Comparison of ENCODE assay signal across 13 cellular contexts in genomic region chr1:9912264-9912936, GRCh38. TPM values are rescaled to one million over a fixed set of nuclear protein-coding genes. Genes with fewer than 3 reads are reported as not detected.
A peak's percentile ranks its signal among the peaks of the same experiment; 100 is the strongest.
DNase-seq lines count a peak whose midpoint lies in the region; ATAC-seq and TF ChIP-seq lines count a peak whose summit lies in the region.
"Had no signal": no experiment of that assay in that cellular context is flagged by ENCODE, and none has a peak within 500 bp of the region (broad histone marks: within the 10 kb centered on the region; RNA-seq: fewer than 3 reads in every experiment).

No MANE protein-coding gene starts in this region.

- no peak overlapping the region for H3K4me3 ChIP-seq in CD8-positive, alpha-beta memory T cell (ENCODE audit: low read length)
- no peak overlapping the region for H3K4me3 ChIP-seq in sigmoid colon
- H3K4me3 ChIP-seq: smooth muscle cell, tibial nerve had no signal

- no peak for DNase-seq in CD8-positive, alpha-beta memory T cell
- DNase-seq in HuH-7 (ENCODE audit: low spot score) (peak; percentile 36), iPS-NIHi7 (ENCODE audit: extremely low spot score) (no peak), sigmoid colon (no peak)
- no peak for DNase-seq in natural killer cell treated with Interleukin-12 subunit alpha and Interleukin-12 subunit beta and Interleukin-15 and Interleukin-18, amount 100 ng/mL, for 72 hours (ENCODE audit: low spot score)
- no peak for DNase-seq in NK-92 treated with Interleukin-12 subunit alpha and Interleukin-12 subunit beta, amount 100 ng/mL, for 24 hours (lab: John Stamatoyannopoulos, UW)
- DNase-seq: activated gamma-delta T cell treated with Interleukin-2 at 50 U/mL for 16 hours, NCI-H1105 treated with DMSO at 0.1 percent for 48 hours, SHP77 had no signal

- POLR2A ChIA-PET in CD8-positive, alpha-beta memory T cell (lab: Charles Lee), result no interaction called here

- TF ChIP-seq POLR2A in sigmoid colon (IDR thresholded peaks at IDR 0.05), result no peak

- peak overlapping the region; percentile 6 to 86 (median 52) for H3K4me3 Mint-ChIP-seq in CD8-positive, alpha-beta memory T cell
- H3K4me3 Mint-ChIP-seq in brain, result peak overlapping the region; percentile 9 to 84 (median 72)
- peak overlapping the region; percentile 44 for H3K4me3 Mint-ChIP-seq in natural killer cell treated with Interleukin-12 subunit alpha and Interleukin-12 subunit beta and Interleukin-15 and Interleukin-18, amount 100 ng/mL, for 72 hours

- no peaks in the 10 kb centered on the region for H3K36me3 ChIP-seq in CD8-positive, alpha-beta memory T cell (ENCODE audit: insufficient read depth, low read length)
- no peaks in the 10 kb centered on the region for H3K36me3 ChIP-seq in sigmoid colon
- H3K36me3 ChIP-seq: tibial nerve had no signal

- H3K36me3 Mint-ChIP-seq in CD8-positive, alpha-beta memory T cell, result peaks cover 0 to 10% (median 0%) of the 10 kb centered on the region in 3 donors
- H3K36me3 Mint-ChIP-seq in brain, result no peaks in the 10 kb centered on the region
- no peaks in the 10 kb centered on the region for H3K36me3 Mint-ChIP-seq in natural killer cell treated with Interleukin-12 subunit alpha and Interleukin-12 subunit beta and Interleukin-15 and Interleukin-18, amount 100 ng/mL, for 72 hours

- no peaks in the 10 kb centered on the region for H3K9me3 ChIP-seq in CD8-positive, alpha-beta memory T cell (ENCODE audit: low read length)
- H3K9me3 ChIP-seq in sigmoid colon, result no peaks in the 10 kb centered on the region
- H3K9me3 ChIP-seq: tibial nerve had no signal

- peaks cover 26% of the 10 kb centered on the region for H3K4me1 ChIP-seq in CD8-positive, alpha-beta memory T cell (ENCODE audit: insufficient read depth, low read length)
- peaks cover 0 to 22% (median 19%) of the 10 kb centered on the region in 4 donors for H3K4me1 ChIP-seq in sigmoid colon

- peaks cover 0 to 5% of the 10 kb centered on the region in 2 donors for H3K27me3 Mint-ChIP-seq in CD8-positive, alpha-beta memory T cell
- H3K27me3 Mint-ChIP-seq in brain, result peaks cover 5% of the 10 kb centered on the region
- H3K27me3 Mint-ChIP-seq in natural killer cell treated with Interleukin-12 subunit alpha and Interleukin-12 subunit beta and Interleukin-15 and Interleukin-18, amount 100 ng/mL, for 72 hours, result no peaks in the 10 kb centered on the region

- intact Hi-C loops in sigmoid colon (cut with DNase I), result no loop called here

- no peak overlapping the region for H3K27ac ChIP-seq in CD8-positive, alpha-beta memory T cell (ENCODE audit: low read depth, low read length)
- peak overlapping the region in 2 of 4 donors; percentile 5 to 97 for H3K27ac ChIP-seq in sigmoid colon

- peak overlapping the region; percentile 21 to 94 (median 56) for H3K27ac Mint-ChIP-seq in CD8-positive, alpha-beta memory T cell
- H3K27ac Mint-ChIP-seq in brain, result peak overlapping the region in 4 of 5 experiments; percentile 2 to 83 (median 70)
- peak overlapping the region; percentile 39 to 67 for H3K27ac Mint-ChIP-seq in natural killer cell treated with Interleukin-12 subunit alpha and Interleukin-12 subunit beta and Interleukin-15 and Interleukin-18, amount 100 ng/mL, for 72 hours

- TF ChIP-seq CTCF in brain (conservative IDR thresholded peaks at IDR 0.05) (no peak), sigmoid colon (IDR thresholded peaks at IDR 0.05) (no peak)

- WGBS in sigmoid colon, 2 donors, result 50 to 76% methylated on average over 12 of the region's 12 CpGs

- TF ChIP-seq EP300 in sigmoid colon (IDR thresholded peaks at IDR 0.05), result no peak

- CTCF ChIA-PET in CD8-positive, alpha-beta memory T cell (lab: Charles Lee), result no interaction called here

- no peaks in the 10 kb centered on the region for H3K27me3 ChIP-seq in CD8-positive, alpha-beta memory T cell (ENCODE audit: insufficient read depth, low read length, poor library complexity, severe bottlenecking)
- H3K27me3 ChIP-seq in sigmoid colon, result no peaks in the 10 kb centered on the region
- H3K27me3 ChIP-seq: tibial nerve had no signal

- peaks cover 31 to 38% (median 34%) of the 10 kb centered on the region in 3 donors for H3K4me1 Mint-ChIP-seq in CD8-positive, alpha-beta memory T cell
- H3K4me1 Mint-ChIP-seq in brain, result peaks cover 58% of the 10 kb centered on the region
- peaks cover 33 to 37% of the 10 kb centered on the region in 2 donors for H3K4me1 Mint-ChIP-seq in natural killer cell treated with Interleukin-12 subunit alpha and Interleukin-12 subunit beta and Interleukin-15 and Interleukin-18, amount 100 ng/mL, for 72 hours (ENCODE audit: low read depth in 2 of 2)

- ATAC-seq in natural killer cell treated with Interleukin-12 subunit alpha and Interleukin-12 subunit beta and Interleukin-15 and Interleukin-18, amount 100 ng/mL, for 72 hours, result no peak
- ATAC-seq in HG02970 (IDR thresholded peaks at IDR 0.05; ENCODE audit: low FRiP score, unreplicated experiment), result no peak

- no peaks in the 10 kb centered on the region for H3K9me3 Mint-ChIP-seq in CD8-positive, alpha-beta memory T cell
- peaks cover 0 to 3% (median 0%) of the 10 kb centered on the region in 5 experiments for H3K9me3 Mint-ChIP-seq in brain
- no peaks in the 10 kb centered on the region for H3K9me3 Mint-ChIP-seq in natural killer cell treated with Interleukin-12 subunit alpha and Interleukin-12 subunit beta and Interleukin-15 and Interleukin-18, amount 100 ng/mL, for 72 hours

RNA-seq across cellular contexts. Expression of gene CTNNBIP1, which starts 2.3 kb away (rescaled TPM):
- total RNA-seq in CD8-positive, alpha-beta memory T cell, result 10 to 100 TPM in 1 of 2 experiments, 1 to 10 TPM in 1; 9.1 to 10.7 TPM
- 12.9 TPM for polyA plus RNA-seq in CD8-positive, alpha-beta memory T cell
- 84.5 TPM for polyA plus RNA-seq in brain (ENCODE audit: insufficient read depth, low read depth, low replicate concordance)
- total RNA-seq in natural killer cell treated with Interleukin-12 subunit alpha and Interleukin-12 subunit beta and Interleukin-15 and Interleukin-18, amount 100 ng/mL, for 72 hours, result 10 to 100 TPM; 12.5 to 18.7 TPM
- 10 to 100 TPM in 3 of 4 donors, 1 to 10 TPM in 1; 9.2 to 18.2 (median 13.7) TPM for total RNA-seq in sigmoid colon
- 10 to 100 TPM; 19.8 to 20.3 (median 19.9) TPM for polyA plus RNA-seq in sigmoid colon

RNA-seq across cellular contexts. Expression of gene LZIC, which starts 30.8 kb away (rescaled TPM):
- 10 to 100 TPM; 33.2 to 34.0 TPM for total RNA-seq in CD8-positive, alpha-beta memory T cell
- polyA plus RNA-seq in CD8-positive, alpha-beta memory T cell, result 43.7 TPM
- polyA plus RNA-seq in brain (ENCODE audit: insufficient read depth, low read depth, low replicate concordance), result 60.4 TPM
- total RNA-seq in natural killer cell treated with Interleukin-12 subunit alpha and Interleukin-12 subunit beta and Interleukin-15 and Interleukin-18, amount 100 ng/mL, for 72 hours, result 10 to 100 TPM; 24.8 to 25.5 TPM
- total RNA-seq in sigmoid colon, result 10 to 100 TPM; 25.1 to 29.6 (median 27.3) TPM
- 10 to 100 TPM; 23.7 to 50.4 (median 39.6) TPM for polyA plus RNA-seq in sigmoid colon

RNA-seq across cellular contexts. Expression of gene NMNAT1, which starts 30.9 kb away (rescaled TPM):
- 10 to 100 TPM; 11.3 to 12.1 TPM for total RNA-seq in CD8-positive, alpha-beta memory T cell
- 6.4 TPM for polyA plus RNA-seq in CD8-positive, alpha-beta memory T cell
- polyA plus RNA-seq in brain (ENCODE audit: insufficient read depth, low read depth, low replicate concordance) (7.7 TPM), sigmoid colon (10 to 100 TPM; 12.0 to 14.6 (median 13.2) TPM)
- total RNA-seq in natural killer cell treated with Interleukin-12 subunit alpha and Interleukin-12 subunit beta and Interleukin-15 and Interleukin-18, amount 100 ng/mL, for 72 hours, result 10 to 100 TPM in 1 of 2 donors, 1 to 10 TPM in 1; 9.8 to 12.3 TPM
- 1 to 10 TPM; 5.1 to 9.7 (median 6.7) TPM for total RNA-seq in sigmoid colon
